In the genomic region with DNA sequence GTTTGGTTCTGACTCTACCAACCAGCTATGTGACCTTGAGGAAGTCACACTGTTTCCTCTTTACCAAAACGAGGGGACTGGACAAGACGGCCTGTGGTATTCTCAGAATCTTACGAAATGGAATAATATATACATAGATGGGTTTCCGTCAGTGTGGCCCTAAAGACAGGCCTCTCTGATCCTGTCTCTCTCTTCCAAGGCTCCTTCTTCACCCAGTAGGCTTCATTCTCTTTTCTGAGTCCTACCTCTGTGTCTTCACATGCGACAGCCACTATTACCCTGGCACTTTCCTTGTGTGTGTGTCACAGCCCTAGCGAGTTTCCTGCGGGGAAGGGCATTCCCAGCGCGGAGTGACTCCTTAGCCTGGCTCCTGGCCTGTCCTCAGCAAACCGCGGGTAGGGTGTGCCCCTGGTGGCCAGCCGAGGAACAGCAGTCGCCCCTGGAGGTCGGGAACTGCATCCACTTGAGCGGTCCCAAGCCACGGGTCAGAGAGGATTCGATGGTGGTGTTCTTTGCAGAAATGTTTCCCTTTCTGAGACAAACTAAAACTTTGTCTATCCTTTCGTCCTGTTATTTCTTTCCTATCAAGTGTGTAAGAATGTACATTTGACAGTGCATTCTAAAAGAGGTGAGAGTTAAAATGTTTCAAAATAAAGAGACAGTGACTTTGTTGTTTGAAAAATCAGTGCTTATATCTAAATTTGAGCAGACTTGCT, we compare ENCODE assay signal across 8 cellular contexts.
DNase-seq lines count a peak whose midpoint lies in the region; ATAC-seq lines count a peak whose summit lies in the region.

No MANE protein-coding gene starts in this region.

- no peaks in the 10 kb centered on the region for H3K4me1 ChIP-seq in right cardiac atrium (ENCODE audit: control insufficient read depth, insufficient read depth, low read length)

- intact Hi-C loops in right cardiac atrium (cut with DNase I): loop anchor here in 3 of 4 donors (10.0 kb wide), 2 partner anchors 167 to 197 kb away; no protein-coding TSS in a partner anchor

- no peak overlapping the region for H3K27ac ChIP-seq in right cardiac atrium (ENCODE audit: low read length)

- 20% methylated on average over 18 of the region's 18 CpGs for WGBS in right cardiac atrium

- no peaks in the 10 kb centered on the region for H3K9me3 ChIP-seq in right cardiac atrium (ENCODE audit: control insufficient read depth, low read length)

- no peaks in the 10 kb centered on the region for H3K27me3 ChIP-seq in right cardiac atrium (ENCODE audit: control insufficient read depth, insufficient read depth)

- no peak overlapping the region for H3K4me3 ChIP-seq in right cardiac atrium (ENCODE audit: low read length)

- ATAC-seq in HG03439 (IDR thresholded peaks at IDR 0.05; ENCODE audit: unreplicated experiment) (peak; percentile 71), right cardiac atrium (peak; percentile 96)

- peak; percentile 3 for DNase-seq in NCI-H2029 (lab: John Stamatoyannopoulos, UW)
- no peak for DNase-seq in NCI-H2029 treated with DMSO at 0.1 percent for 48 hours (lab: John Stamatoyannopoulos, UW)
- DNase-seq in SKM-1 (lab: John Stamatoyannopoulos, UW; ENCODE audit: unreplicated experiment): peak; percentile 85
- DNase-seq in amniotic epithelial cell (ENCODE audit: low read depth): peak; percentile 61
- peak; percentile 89 to 94 (median 94) for DNase-seq in right cardiac atrium
- peak; percentile 76 for DNase-seq in putamen (ENCODE audit: low spot score)
- no peak for DNase-seq in NCI-H345 treated with DMSO at 0.1 percent for 48 hours (lab: John Stamatoyannopoulos, UW; ENCODE audit: unreplicated experiment)

Comparison
In these comparisons a context has a peak if more than half of its experiments do, and no peak if none do; other contexts are left out.
1. DNase-seq: peak in NCI-H2029 (single experiment), SKM-1 (single experiment), amniotic epithelial cell (single experiment), right cardiac atrium (3 of 3) and putamen (single experiment); none in NCI-H2029 treated with DMSO at 0.1 percent for 48 hours (single experiment) and NCI-H345 treated with DMSO at 0.1 percent for 48 hours (single experiment).